Comparison of ENCODE assay signal across 13 cellular contexts in genomic region chr2:8545676-8546318, GRCh38.
DNase-seq lines count a peak whose midpoint lies in the region; ATAC-seq, FAIRE-seq and TF ChIP-seq lines count a peak whose summit lies in the region.
"Had no signal": no experiment of that assay in that cellular context is flagged by ENCODE, and none has a peak within 500 bp of the region (broad histone marks: within the 10 kb centered on the region; RNA-seq: fewer than 3 reads in every experiment).

No MANE protein-coding gene starts in this region.

- peaks cover 7% of the 10 kb centered on the region in 2 donors for H3K36me3 Mint-ChIP-seq in CD14-positive monocyte
- peaks cover 3% of the 10 kb centered on the region for H3K36me3 Mint-ChIP-seq in activated T-helper 1 cell treated with anti-CD3 and anti-CD28 coated beads, Interleukin-12 subunit alpha, Interleukin-12 subunit beta, Interleukin-2, Interleukin-4 antibody, amounts not matched to agents 30 ng/mL and 10 ng/mL and 1 ng/mL, durations not matched to agents 14 hours and 24 hours and 36 hours (ENCODE audit: low read depth)
- H3K36me3 Mint-ChIP-seq in natural killer cell, result no peaks in the 10 kb centered on the region
- H3K36me3 Mint-ChIP-seq: CD8-positive, alpha-beta T cell had no signal

- intact Hi-C loops in CD14-positive monocyte (cut with micrococcal nuclease), result loop anchor here (1.0 to 10.0 kb wide), 4 partner anchors 37 to 311 kb away; partner anchors contain the start of gene ID2 (in 1 of the 2)
- intact Hi-C loops in activated T-helper 1 cell treated with anti-CD3 and anti-CD28 coated beads, Interleukin-12 subunit alpha, Interleukin-12 subunit beta, Interleukin-2, Interleukin-4 antibody, amounts not matched to agents 30 ng/mL and 10 ng/mL and 1 ng/mL, durations not matched to agents 14 hours and 24 hours and 36 hours (cut with micrococcal nuclease), result loop anchor here (1.0 kb wide), 2 partner anchors 31 to 977 kb away; no protein-coding TSS in a partner anchor
- intact Hi-C loops in natural killer cell (cut with micrococcal nuclease), result loop anchor here (10.0 kb wide), 2 partner anchors 91 to 121 kb away; no protein-coding TSS in a partner anchor

- CTCF ChIA-PET in GM10248 (lab: Yijun Ruan, JAX), result interaction anchor here (0.8 to 3.4 kb wide), 4 partner anchors 11 to 29 kb away, joined by 3 to 17 read pairs (median 4); no protein-coding TSS in a partner anchor

- DNase-seq in CD14-positive monocyte (ENCODE audit: low spot score) (peak; percentile 54), HL-60 (ENCODE audit: low read depth in 1 of 2, low spot score in 1 of 2) (no peak), natural killer cell (no peak), NCI-H524 treated with DMSO at 0.1 percent for 48 hours (lab: John Stamatoyannopoulos, UW) (no peak), GM10248 (ENCODE audit: extremely low spot score) (no peak), germinal center (ENCODE audit: low spot score) (no peak), frontal cortex (ENCODE audit: low spot score in 2 of 2) (no peak)
- no peak for DNase-seq in activated T-helper 1 cell treated with anti-CD3 and anti-CD28 coated beads, Interleukin-12 subunit alpha, Interleukin-12 subunit beta, Interleukin-2, Interleukin-4 antibody, amounts not matched to agents 30 ng/mL and 10 ng/mL and 1 ng/mL, durations not matched to agents 14 hours and 24 hours and 36 hours (ENCODE audit: low spot score)
- DNase-seq: NCI-H1105 had no signal

- H3K27ac Mint-ChIP-seq in CD14-positive monocyte (peak overlapping the region; percentile 98 to 100 (median 99)), natural killer cell (peak overlapping the region; percentile 99)
- H3K27ac Mint-ChIP-seq in activated T-helper 1 cell treated with anti-CD3 and anti-CD28 coated beads, Interleukin-12 subunit alpha, Interleukin-12 subunit beta, Interleukin-2, Interleukin-4 antibody, amounts not matched to agents 30 ng/mL and 10 ng/mL and 1 ng/mL, durations not matched to agents 14 hours and 24 hours and 36 hours, result peak overlapping the region; percentile 99

- peaks cover 2 to 4% (median 3%) of the 10 kb centered on the region in 3 donors for H3K27me3 Mint-ChIP-seq in CD14-positive monocyte (ENCODE audit: low read depth in 3 of 3)
- H3K27me3 Mint-ChIP-seq in activated T-helper 1 cell treated with anti-CD3 and anti-CD28 coated beads, Interleukin-12 subunit alpha, Interleukin-12 subunit beta, Interleukin-2, Interleukin-4 antibody, amounts not matched to agents 30 ng/mL and 10 ng/mL and 1 ng/mL, durations not matched to agents 14 hours and 24 hours and 36 hours (ENCODE audit: insufficient read depth), result no peaks in the 10 kb centered on the region
- no peaks in the 10 kb centered on the region for H3K27me3 Mint-ChIP-seq in natural killer cell (ENCODE audit: low read depth in 2 of 2)

- TF ChIP-seq CTCF in CD14-positive monocyte (IDR thresholded peaks at IDR 0.05) (no peak), HL-60 (IDR thresholded peaks at IDR 0.05; ENCODE audit: insufficient read depth, low read length) (no peak), natural killer cell (IDR thresholded peaks at IDR 0.05) (no peak), GM10248 (IDR thresholded peaks at IDR 0.05; ENCODE audit: control extremely low read depth, extremely low read depth, low read depth, missing control alignments) (no peak)

- POLR2A ChIA-PET in GM10248 (lab: Yijun Ruan, JAX), result interaction anchor here (4.5 kb wide), 1 partner anchor 136 kb away, joined by 27 read pairs; the partner anchor contains the start of gene ID2

- H3K27me3 ChIP-seq in HL-60 (ENCODE audit: insufficient read depth, poor library complexity, severe bottlenecking), result no peaks in the 10 kb centered on the region
- H3K27me3 ChIP-seq: body of pancreas, heart right ventricle, neutrophil had no signal

- H3K4me3 ChIP-seq in HL-60 (replicated peaks; ENCODE audit: insufficient read depth, low read length), result no peak overlapping the region
- H3K4me3 ChIP-seq: body of pancreas, heart right ventricle had no signal

- H3K4me1 Mint-ChIP-seq in CD14-positive monocyte, result peaks cover 71% of the 10 kb centered on the region
- H3K4me1 Mint-ChIP-seq in activated T-helper 1 cell treated with anti-CD3 and anti-CD28 coated beads, Interleukin-12 subunit alpha, Interleukin-12 subunit beta, Interleukin-2, Interleukin-4 antibody, amounts not matched to agents 30 ng/mL and 10 ng/mL and 1 ng/mL, durations not matched to agents 14 hours and 24 hours and 36 hours (ENCODE audit: low read depth), result peaks cover 73% of the 10 kb centered on the region
- H3K4me1 Mint-ChIP-seq in natural killer cell, result peaks cover 66 to 75% of the 10 kb centered on the region in 2 donors

- no peak for FAIRE-seq in frontal cortex (lab: Jason Lieb, UNC)

- H3K9me3 Mint-ChIP-seq in CD14-positive monocyte, result no peaks in the 10 kb centered on the region
- no peaks in the 10 kb centered on the region for H3K9me3 Mint-ChIP-seq in activated T-helper 1 cell treated with anti-CD3 and anti-CD28 coated beads, Interleukin-12 subunit alpha, Interleukin-12 subunit beta, Interleukin-2, Interleukin-4 antibody, amounts not matched to agents 30 ng/mL and 10 ng/mL and 1 ng/mL, durations not matched to agents 14 hours and 24 hours and 36 hours
- no peaks in the 10 kb centered on the region for H3K9me3 Mint-ChIP-seq in natural killer cell
- H3K9me3 Mint-ChIP-seq: CD8-positive, alpha-beta T cell had no signal

- no peak for ATAC-seq in natural killer cell

- peak overlapping the region; percentile 31 to 42 for H3K4me3 Mint-ChIP-seq in CD14-positive monocyte
- no peak overlapping the region for H3K4me3 Mint-ChIP-seq in activated T-helper 1 cell treated with anti-CD3 and anti-CD28 coated beads, Interleukin-12 subunit alpha, Interleukin-12 subunit beta, Interleukin-2, Interleukin-4 antibody, amounts not matched to agents 30 ng/mL and 10 ng/mL and 1 ng/mL, durations not matched to agents 14 hours and 24 hours and 36 hours
- peak overlapping the region; percentile 47 for H3K4me3 Mint-ChIP-seq in natural killer cell
- H3K4me3 Mint-ChIP-seq: CD8-positive, alpha-beta T cell had no signal

- H3K27ac ChIP-seq in HL-60 (replicated peaks), result peak overlapping the region; percentile 93
